ENCODE assay signal across 27 cellular contexts in the genomic region with DNA sequence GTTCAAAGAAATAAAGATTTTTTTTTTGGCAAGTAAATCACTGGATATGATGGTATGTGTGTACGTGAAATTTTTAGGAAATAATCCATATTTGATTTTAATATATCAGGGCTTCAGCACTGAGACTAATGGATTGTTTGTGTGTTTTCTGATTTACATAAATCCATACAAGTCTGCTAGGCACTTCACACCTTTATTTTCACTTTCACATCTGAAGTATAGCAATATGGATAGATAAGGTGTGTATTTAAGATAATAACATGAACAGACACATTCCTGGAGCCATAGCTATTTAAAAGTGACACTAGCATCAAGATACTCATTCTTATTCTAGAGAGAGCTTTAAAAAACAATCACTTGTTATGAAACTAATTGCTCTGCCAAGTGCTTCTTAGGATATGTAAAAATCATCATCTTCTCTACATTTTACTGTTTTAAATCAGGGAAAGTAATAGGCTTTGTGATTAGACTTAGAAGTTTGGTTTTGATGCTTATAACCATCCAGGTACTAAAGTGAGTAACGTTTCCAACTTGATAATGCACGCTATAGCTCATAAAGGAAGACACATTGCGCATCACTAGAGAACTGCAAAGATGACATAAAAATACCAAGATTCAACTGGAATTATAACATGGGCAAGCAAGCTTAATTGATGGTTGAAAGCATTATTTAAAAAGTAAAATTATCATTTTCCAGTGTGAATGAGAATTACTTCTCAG.
DNase-seq lines count a peak whose midpoint lies in the region; ATAC-seq lines count a peak whose summit lies in the region.
"Had no signal": no experiment of that assay in that cellular context is flagged by ENCODE, and none has a peak within 500 bp of the region (broad histone marks: within the 10 kb centered on the region; RNA-seq: fewer than 3 reads in every experiment).

No MANE protein-coding gene starts in this region.

- H3K4me1 Mint-ChIP-seq in activated CD4-positive, alpha-beta T cell treated with anti-CD3 and anti-CD28 coated beads for 36 hours = peaks cover 21% of the 10 kb centered on the region
- peaks cover 16% of the 10 kb centered on the region for H3K4me1 Mint-ChIP-seq in activated CD4-positive, alpha-beta T cell treated with anti-CD3 and anti-CD28 coated beads, Interleukin-2, amount 10 ng/mL, durations not matched to agents 24 days and 14 days
- H3K4me1 Mint-ChIP-seq in activated T-helper 17 cell treated with anti-CD3 and anti-CD28 coated beads, Interleukin-2, amount 50 U/mL, for 72 hours = peaks cover 23% of the 10 kb centered on the region
- H3K4me1 Mint-ChIP-seq: nephron had no signal

- H3K27ac Mint-ChIP-seq in activated CD4-positive, alpha-beta T cell treated with anti-CD3 and anti-CD28 coated beads for 36 hours = no peak overlapping the region
- H3K27ac Mint-ChIP-seq in activated CD4-positive, alpha-beta T cell treated with anti-CD3 and anti-CD28 coated beads, Interleukin-2, amount 10 ng/mL, durations not matched to agents 24 days and 14 days = no peak overlapping the region
- H3K27ac Mint-ChIP-seq in activated T-helper 17 cell treated with anti-CD3 and anti-CD28 coated beads, Interleukin-2, amount 50 U/mL, for 72 hours = peak overlapping the region; percentile 80
- H3K27ac Mint-ChIP-seq: activated CD4-positive, alpha-beta T cell treated with anti-CD3 and anti-CD28 coated beads, Interleukin-2, amount 10 ng/mL, durations not matched to agents 7 days and 5 days; activated naive CD8-positive, alpha-beta T cell treated with anti-CD3 and anti-CD28 coated beads for 36 hours; GM23338; nephron had no signal

- H3K4me3 Mint-ChIP-seq in activated CD4-positive, alpha-beta T cell treated with anti-CD3 and anti-CD28 coated beads for 36 hours = no peak overlapping the region
- no peak overlapping the region for H3K4me3 Mint-ChIP-seq in activated CD4-positive, alpha-beta T cell treated with anti-CD3 and anti-CD28 coated beads, Interleukin-2, amount 10 ng/mL, durations not matched to agents 24 days and 14 days
- H3K4me3 Mint-ChIP-seq in activated T-helper 17 cell treated with anti-CD3 and anti-CD28 coated beads, Interleukin-2, amount 50 U/mL, for 72 hours = peak overlapping the region; percentile 35
- H3K4me3 Mint-ChIP-seq: activated CD4-positive, alpha-beta T cell treated with anti-CD3 and anti-CD28 coated beads, Interleukin-2, amount 10 ng/mL, durations not matched to agents 7 days and 5 days; activated naive CD8-positive, alpha-beta T cell treated with anti-CD3 and anti-CD28 coated beads for 36 hours; GM23338; nephron had no signal

- intact Hi-C loops in activated CD4-positive, alpha-beta T cell treated with anti-CD3 and anti-CD28 coated beads for 36 hours (cut with DNase I, micrococcal nuclease) = no loop called here
- intact Hi-C loops in activated CD4-positive, alpha-beta T cell treated with anti-CD3 and anti-CD28 coated beads, Interleukin-2, amount 10 ng/mL, durations not matched to agents 24 days and 14 days (cut with micrococcal nuclease) = loop anchor here (2.0 kb wide), 1 partner anchor 14 kb away; no protein-coding TSS in a partner anchor

- H3K9me3 Mint-ChIP-seq in activated CD4-positive, alpha-beta T cell treated with anti-CD3 and anti-CD28 coated beads for 36 hours (ENCODE audit: low read depth) = peaks cover 22% of the 10 kb centered on the region
- peaks cover 33% of the 10 kb centered on the region for H3K9me3 Mint-ChIP-seq in activated CD4-positive, alpha-beta T cell treated with anti-CD3 and anti-CD28 coated beads, Interleukin-2, amount 10 ng/mL, durations not matched to agents 24 days and 14 days
- H3K9me3 Mint-ChIP-seq in activated T-helper 17 cell treated with anti-CD3 and anti-CD28 coated beads, Interleukin-2, amount 50 U/mL, for 72 hours = peaks cover 8% of the 10 kb centered on the region

- peaks cover 32% of the 10 kb centered on the region for H3K36me3 Mint-ChIP-seq in activated CD4-positive, alpha-beta T cell treated with anti-CD3 and anti-CD28 coated beads for 36 hours (ENCODE audit: low read depth)
- peaks cover 42% of the 10 kb centered on the region for H3K36me3 Mint-ChIP-seq in activated CD4-positive, alpha-beta T cell treated with anti-CD3 and anti-CD28 coated beads, Interleukin-2, amount 10 ng/mL, durations not matched to agents 24 days and 14 days (ENCODE audit: low read depth)
- H3K36me3 Mint-ChIP-seq in activated T-helper 17 cell treated with anti-CD3 and anti-CD28 coated beads, Interleukin-2, amount 50 U/mL, for 72 hours (ENCODE audit: low read depth) = peaks cover 22% of the 10 kb centered on the region

- peak; percentile 71 for ATAC-seq in activated CD4-positive, alpha-beta T cell treated with anti-CD3 and anti-CD28 coated beads for 36 hours
- ATAC-seq in GM18498 (IDR thresholded peaks at IDR 0.05; ENCODE audit: unreplicated experiment) (peak; percentile 67), GM21529 (IDR thresholded peaks at IDR 0.05; ENCODE audit: unreplicated experiment) (peak; percentile 40)
- peak; percentile 86 for ATAC-seq in activated T-helper 17 cell treated with anti-CD3 and anti-CD28 coated beads, Interleukin-2, amount 50 U/mL, for 72 hours (replicated peaks)
- ATAC-seq: gastroesophageal sphincter, GM23338, mucosa of descending colon had no signal

- POLR2A ChIA-PET in activated CD4-positive, alpha-beta T cell treated with anti-CD3 and anti-CD28 coated beads for 36 hours (lab: Charles Lee) = no interaction called here

- CTCF ChIA-PET in activated CD4-positive, alpha-beta T cell treated with anti-CD3 and anti-CD28 coated beads for 36 hours (lab: Charles Lee) = interaction anchor here (0.6 to 1.9 kb wide), 2 partner anchors 9 to 1386 kb away, joined by 3 to 4 read pairs; no protein-coding TSS in a partner anchor

- no peak for DNase-seq in activated CD4-positive, alpha-beta T cell treated with anti-CD3 and anti-CD28 coated beads for 36 hours
- no peak for DNase-seq in activated CD4-positive, alpha-beta T cell treated with anti-CD3 and anti-CD28 coated beads, Interleukin-2, amount 10 ng/mL, durations not matched to agents 24 days and 14 days
- no peak for DNase-seq in DMS114 treated with DMSO at 0.1 percent for 48 hours (lab: John Stamatoyannopoulos, UW; ENCODE audit: unreplicated experiment)
- no peak for DNase-seq in effector CD4-positive, alpha-beta T cell
- no peak for DNase-seq in NOMO-1 treated with dmso at 0.1 percent for 144 hours (lab: John Stamatoyannopoulos, UW; ENCODE audit: unreplicated experiment)
- DNase-seq: activated CD4-positive, alpha-beta T cell treated with anti-CD3 and anti-CD28 coated beads, Interleukin-2, amount 10 ng/mL, durations not matched to agents 7 days and 5 days; activated naive CD8-positive, alpha-beta T cell treated with anti-CD3 and anti-CD28 coated beads for 36 hours; aorta; C1 segment of cervical spinal cord; COR-L47; KBM-7; mucosa of descending colon; NCI-H1092 treated with DMSO at 0.1 percent for 48 hours; NCI-H1694 treated with DMSO at 0.1 percent for 48 hours; RPMI8226; sigmoid colon; stimulated activated CD4-positive, alpha-beta T cell treated with anti-CD3 and anti-CD28 coated beads, Interleukin-12 subunit alpha, Interleukin-12 subunit beta, amount 100 ng/mL, for 4 hours; stimulated activated CD4-positive, alpha-beta T cell treated with anti-CD3 and anti-CD28 coated beads, Interleukin-2, amount 100 ng/mL, for 48 hours; T1000; transverse colon; WERI-Rb-1 had no signal

- no peaks in the 10 kb centered on the region for H3K27me3 Mint-ChIP-seq in activated CD4-positive, alpha-beta T cell treated with anti-CD3 and anti-CD28 coated beads for 36 hours
- no peaks in the 10 kb centered on the region for H3K27me3 Mint-ChIP-seq in activated CD4-positive, alpha-beta T cell treated with anti-CD3 and anti-CD28 coated beads, Interleukin-2, amount 10 ng/mL, durations not matched to agents 24 days and 14 days
- H3K27me3 Mint-ChIP-seq in activated T-helper 17 cell treated with anti-CD3 and anti-CD28 coated beads, Interleukin-2, amount 50 U/mL, for 72 hours = no peaks in the 10 kb centered on the region
- H3K27me3 Mint-ChIP-seq: activated CD4-positive, alpha-beta T cell treated with anti-CD3 and anti-CD28 coated beads, Interleukin-2, amount 10 ng/mL, durations not matched to agents 7 days and 5 days; activated naive CD8-positive, alpha-beta T cell treated with anti-CD3 and anti-CD28 coated beads for 36 hours had no signal
